Comparison of ENCODE assay signal across 8 cellular contexts in the genomic region with DNA sequence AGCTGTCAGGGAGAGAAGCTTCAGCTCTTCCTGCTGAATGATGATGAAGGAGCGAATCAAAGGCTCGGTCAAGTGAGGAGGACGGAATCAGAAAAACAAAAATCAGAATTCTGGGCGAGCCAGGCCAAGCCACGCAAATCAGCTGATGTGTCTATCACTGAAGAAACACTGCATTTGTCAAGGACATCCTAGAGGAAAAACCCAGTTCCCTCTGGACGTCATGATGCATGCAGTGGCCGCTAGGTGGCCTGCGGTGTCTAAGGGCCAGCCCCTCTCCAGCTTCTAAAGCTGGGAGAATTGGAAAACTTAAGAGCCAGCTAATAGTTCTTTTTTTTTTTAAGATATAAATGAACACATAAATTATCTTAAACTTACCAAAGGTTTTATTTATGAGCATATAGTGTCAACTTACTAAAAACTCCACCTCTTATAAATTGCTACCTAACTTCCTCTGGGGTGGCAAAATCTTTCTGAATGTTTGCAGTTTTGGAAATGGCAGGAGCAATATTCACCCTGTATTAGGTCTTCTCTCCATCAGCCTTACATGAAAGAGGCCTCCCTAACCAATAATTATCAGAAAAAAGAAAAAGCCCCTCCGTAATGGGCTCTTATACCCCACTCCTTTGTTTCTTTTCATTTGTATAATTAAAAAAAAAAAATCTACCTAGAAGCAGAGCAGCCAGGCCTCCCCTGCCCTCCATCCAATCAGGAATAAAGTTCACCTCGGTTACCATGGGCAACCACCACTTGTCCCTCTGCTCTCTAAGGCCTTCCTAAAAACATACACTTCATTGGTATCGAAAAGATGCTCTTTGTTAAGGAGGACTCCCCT.
DNase-seq lines count a peak whose midpoint lies in the region; ATAC-seq, FAIRE-seq and TF ChIP-seq lines count a peak whose summit lies in the region.

No MANE protein-coding gene starts in this region.

- no peaks in the 10 kb centered on the region for H3K36me3 ChIP-seq in GM12878 (ENCODE audit: control insufficient read depth in 2 of 2, insufficient read depth in 2 of 2, low read length in 1 of 2)

- SMC1A ChIA-PET in GM12878 (lab: Charles Lee; ENCODE audit: uncharacterized antibody, unreplicated experiment) = interaction anchor here (0.6 to 2.6 kb wide), 11 partner anchors 9 to 332 kb away, joined by 3 to 13 read pairs (median 3); no protein-coding TSS in a partner anchor

- ATAC-seq in GM18861 (IDR thresholded peaks at IDR 0.05; ENCODE audit: unreplicated experiment) (peak; percentile 46), GM12878 (peak; percentile 91), HG03095 (IDR thresholded peaks at IDR 0.05; ENCODE audit: unreplicated experiment) (no peak)
- ATAC-seq in stimulated activated naive CD8-positive, alpha-beta T cell treated with anti-CD3 and anti-CD28 coated beads, Interleukin-15, Interleukin-2, amounts not matched to agents 100 U/mL and 50 U/mL, for 24 hours = no peak

- TF ChIP-seq EP300 in GM12878 (IDR thresholded peaks at IDR 0.05; ENCODE audit: borderline replicate concordance in 1 of 2, control insufficient read depth in 1 of 2, low read depth in 2 of 2, low read length in 2 of 2) = no peak

- no peaks in the 10 kb centered on the region for H4K20me1 ChIP-seq in GM12878 (ENCODE audit: control insufficient read depth, insufficient read depth)

- TF ChIP-seq CTCF in GM12878 (IDR thresholded peaks at IDR 0.05 in 2 of 3, conservative IDR thresholded peaks at IDR 0.05 in 1 of 3; ENCODE audit: control insufficient read depth in 2 of 3, extremely low read depth in 1 of 3, insufficient read depth in 1 of 3, low read depth in 3 of 3, low read length in 3 of 3) = peak; percentile 79 to 91 (median 89)

- H3K4me3 ChIP-seq in GM12878 = no peak overlapping the region

- TF ChIP-seq POLR2A in GM12878 (IDR thresholded peaks at IDR 0.05; ENCODE audit: low read depth, low read length) = no peak

- in situ Hi-C loops in GM12878 (cut with MboI) = no loop called here

- no peak overlapping the region for H3K9ac ChIP-seq in GM12878 (ENCODE audit: control insufficient read depth, insufficient read depth, low read length)

- no peaks in the 10 kb centered on the region for H3K4me1 ChIP-seq in GM12878 (ENCODE audit: control insufficient read depth, insufficient read depth, low read length)

- no peak overlapping the region for H3K4me2 ChIP-seq in GM12878 (ENCODE audit: control insufficient read depth, insufficient read depth)

- no peaks in the 10 kb centered on the region for H3K79me2 ChIP-seq in GM12878 (ENCODE audit: control insufficient read depth, insufficient read depth, low read length)

- intact Hi-C loops in GM12878 (cut with micrococcal nuclease; ENCODE audit: unreplicated experiment) = loop anchor here (1.0 to 2.0 kb wide), 2 partner anchors 48 to 334 kb away; no protein-coding TSS in a partner anchor

- CTCF ChIA-PET in GM12878 (lab: Yijun Ruan, JAX) = interaction anchor here (0.7 to 1.8 kb wide), 23 partner anchors 11 to 1967 kb away, joined by 3 to 11 read pairs (median 4); no protein-coding TSS in a partner anchor

- TF ChIP-seq RAD21 in GM12878 (IDR thresholded peaks at IDR 0.05; ENCODE audit: insufficient read depth, low read depth, low read length) = peak; percentile 79

- RAD21 ChIA-PET in GM12878 (lab: Charles Lee; ENCODE audit: unreplicated experiment) = interaction anchor here (0.6 to 2.0 kb wide), 5 partner anchors 36 to 333 kb away, joined by 3 to 21 read pairs (median 3); no protein-coding TSS in a partner anchor

- H2AFZ ChIP-seq in GM12878 (ENCODE audit: control insufficient read depth, low read depth, low read length) = no peak overlapping the region

- no peaks in the 10 kb centered on the region; a peak in 1 of 4 replicates for H3K27me3 ChIP-seq in GM12878 (replicated peaks in 1 of 2; ENCODE audit: control insufficient read depth in 2 of 2, insufficient read depth in 2 of 2, low read length in 1 of 2)

- no TSS peak for BruUV-seq in GM12878 (replicated peaks; lab: Mats Ljungman, UMichigan)

- H3K27ac ChIP-seq in GM12878 (ENCODE audit: control insufficient read depth, insufficient read depth) (no peak overlapping the region), substantia nigra (ENCODE audit: low read depth, low read length, poor library complexity, severe bottlenecking) (no peak overlapping the region)

- WGBS in GM12878 (ENCODE audit: insufficient coverage, insufficient replicate concordance, low lambda C conversion rate, missing lambda C conversion rate) = 18% methylated on average over 11 of the region's 11 CpGs

- DNase-seq in AG20443 (ENCODE audit: low spot score) (peak; percentile 84), NCI-H1092 treated with DMSO at 0.1 percent for 48 hours (lab: John Stamatoyannopoulos, UW) (peak; percentile 72), GM12878 (ENCODE audit: low read depth, low spot score) (no peak), iPS-NIHi11 (ENCODE audit: low spot score) (peak; percentile 82), substantia nigra (lab: John Stamatoyannopoulos, UW) (peak in 30 of 49 donors; percentile 6 to 56 (median 23))
- DNase-seq in stimulated activated naive CD8-positive, alpha-beta T cell treated with anti-CD3 and anti-CD28 coated beads, Interleukin-15, Interleukin-2, amounts not matched to agents 100 U/mL and 50 U/mL, for 24 hours = no peak

- POLR2A ChIA-PET in GM12878 (lab: Charles Lee) = no interaction called here

- peaks cover 4% of the 10 kb centered on the region; the same call in 2 of the 3 replicates for H3K9me3 ChIP-seq in GM12878 (replicated peaks; ENCODE audit: control insufficient read depth, insufficient read depth, low read length)

- FAIRE-seq in GM12878 (lab: Jason Lieb, UNC) = peak; percentile 89

TF ChIP-seq in GM12878, 131 proteins besides CTCF, POLR2A, EP300 and RAD21:
- TF ChIP-seq GATAD2B (conservative IDR thresholded peaks at IDR 0.05; ENCODE audit: low read depth) (no peak), ASH2L (IDR thresholded peaks at IDR 0.05; ENCODE audit: borderline replicate concordance, low read depth) (no peak), SREBF1 (IDR thresholded peaks at IDR 0.05; ENCODE audit: low read length) (no peak), YY1 (IDR thresholded peaks at IDR 0.05; ENCODE audit: low read depth, low read length) (peak; percentile 55; the same call in 1 of the 2 replicates), SMC3 (IDR thresholded peaks at IDR 0.05; ENCODE audit: borderline replicate concordance, low read length) (peak; percentile 78), SUZ12 (IDR thresholded peaks at IDR 0.05; ENCODE audit: unreplicated experiment) (no peak), CREM (IDR thresholded peaks at IDR 0.05; ENCODE audit: low read depth) (peak; percentile 61; the same call in 1 of the 2 replicates), EED (IDR thresholded peaks at IDR 0.05; ENCODE audit: low read depth) (0 out of 2 replicates have a peak, but pooled peaks have one; percentile 22), ZNF207 (IDR thresholded peaks at IDR 0.05; ENCODE audit: borderline replicate concordance) (no peak), CREB1 (IDR thresholded peaks at IDR 0.05; ENCODE audit: low read depth) (peak; percentile 61; the same call in 1 of the 2 replicates)
- TF ChIP-seq, protein P1, sequence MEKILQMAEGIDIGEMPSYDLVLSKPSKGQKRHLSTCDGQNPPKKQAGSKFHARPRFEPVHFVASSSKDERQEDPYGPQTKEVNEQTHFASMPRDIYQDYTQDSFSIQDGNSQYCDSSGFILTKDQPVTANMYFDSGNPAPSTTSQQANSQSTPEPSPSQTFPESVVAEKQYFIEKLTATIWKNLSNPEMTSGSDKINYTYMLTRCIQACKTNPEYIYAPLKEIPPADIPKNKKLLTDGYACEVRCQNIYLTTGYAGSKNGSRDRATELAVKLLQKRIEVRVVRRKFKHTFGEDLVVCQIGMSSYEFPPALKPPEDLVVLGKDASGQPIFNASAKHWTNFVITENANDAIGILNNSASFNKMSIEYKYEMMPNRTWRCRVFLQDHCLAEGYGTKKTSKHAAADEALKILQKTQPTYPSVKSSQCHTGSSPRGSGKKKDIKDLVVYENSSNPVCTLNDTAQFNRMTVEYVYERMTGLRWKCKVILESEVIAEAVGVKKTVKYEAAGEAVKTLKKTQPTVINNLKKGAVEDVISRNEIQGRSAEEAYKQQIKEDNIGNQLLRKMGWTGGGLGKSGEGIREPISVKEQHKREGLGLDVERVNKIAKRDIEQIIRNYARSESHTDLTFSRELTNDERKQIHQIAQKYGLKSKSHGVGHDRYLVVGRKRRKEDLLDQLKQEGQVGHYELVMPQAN (conservative IDR thresholded peaks at IDR 0.05) = no peak
- TF ChIP-seq, protein P2, sequence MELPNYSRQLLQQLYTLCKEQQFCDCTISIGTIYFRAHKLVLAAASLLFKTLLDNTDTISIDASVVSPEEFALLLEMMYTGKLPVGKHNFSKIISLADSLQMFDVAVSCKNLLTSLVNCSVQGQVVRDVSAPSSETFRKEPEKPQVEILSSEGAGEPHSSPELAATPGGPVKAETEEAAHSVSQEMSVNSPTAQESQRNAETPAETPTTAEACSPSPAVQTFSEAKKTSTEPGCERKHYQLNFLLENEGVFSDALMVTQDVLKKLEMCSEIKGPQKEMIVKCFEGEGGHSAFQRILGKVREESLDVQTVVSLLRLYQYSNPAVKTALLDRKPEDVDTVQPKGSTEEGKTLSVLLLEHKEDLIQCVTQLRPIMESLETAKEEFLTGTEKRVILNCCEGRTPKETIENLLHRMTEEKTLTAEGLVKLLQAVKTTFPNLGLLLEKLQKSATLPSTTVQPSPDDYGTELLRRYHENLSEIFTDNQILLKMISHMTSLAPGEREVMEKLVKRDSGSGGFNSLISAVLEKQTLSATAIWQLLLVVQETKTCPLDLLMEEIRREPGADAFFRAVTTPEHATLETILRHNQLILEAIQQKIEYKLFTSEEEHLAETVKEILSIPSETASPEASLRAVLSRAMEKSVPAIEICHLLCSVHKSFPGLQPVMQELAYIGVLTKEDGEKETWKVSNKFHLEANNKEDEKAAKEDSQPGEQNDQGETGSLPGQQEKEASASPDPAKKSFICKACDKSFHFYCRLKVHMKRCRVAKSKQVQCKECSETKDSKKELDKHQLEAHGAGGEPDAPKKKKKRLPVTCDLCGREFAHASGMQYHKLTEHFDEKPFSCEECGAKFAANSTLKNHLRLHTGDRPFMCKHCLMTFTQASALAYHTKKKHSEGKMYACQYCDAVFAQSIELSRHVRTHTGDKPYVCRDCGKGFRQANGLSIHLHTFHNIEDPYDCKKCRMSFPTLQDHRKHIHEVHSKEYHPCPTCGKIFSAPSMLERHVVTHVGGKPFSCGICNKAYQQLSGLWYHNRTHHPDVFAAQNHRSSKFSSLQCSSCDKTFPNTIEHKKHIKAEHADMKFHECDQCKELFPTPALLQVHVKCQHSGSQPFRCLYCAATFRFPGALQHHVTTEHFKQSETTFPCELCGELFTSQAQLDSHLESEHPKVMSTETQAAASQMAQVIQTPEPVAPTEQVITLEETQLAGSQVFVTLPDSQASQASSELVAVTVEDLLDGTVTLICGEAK (IDR thresholded peaks at IDR 0.05; ENCODE audit: borderline replicate concordance) = no peak

Comparison
In these comparisons a context has a peak if more than half of its experiments do, and no peak if none do; other contexts are left out.
1. DNase-seq: peak in AG20443 (single experiment), NCI-H1092 treated with DMSO at 0.1 percent for 48 hours (single experiment), iPS-NIHi11 (single experiment) and substantia nigra (30 of 49); none in GM12878 (single experiment) and stimulated activated naive CD8-positive, alpha-beta T cell treated with anti-CD3 and anti-CD28 coated beads, Interleukin-15, Interleukin-2, amounts not matched to agents 100 U/mL and 50 U/mL, for 24 hours (single experiment).
2. ATAC-seq: peak in GM18861 (single experiment) and GM12878 (single experiment); none in stimulated activated naive CD8-positive, alpha-beta T cell treated with anti-CD3 and anti-CD28 coated beads, Interleukin-15, Interleukin-2, amounts not matched to agents 100 U/mL and 50 U/mL, for 24 hours (single experiment) and HG03095 (single experiment).